27 cellular contexts compared by ENCODE assay signal in genomic region chr3:117721866-117722265, GRCh38.
"Had no signal": no experiment of that assay in that cellular context is flagged by ENCODE, and none has a peak within 500 bp of the region (broad histone marks: within the 10 kb centered on the region; RNA-seq: fewer than 3 reads in every experiment).

No MANE protein-coding gene starts in this region.

- H3K36me3 ChIP-seq: ascending aorta, breast epithelium, cardiac muscle cell, colonic mucosa, WERI-Rb-1 had no signal

- H3K9me3 ChIP-seq: ascending aorta, breast epithelium, colonic mucosa had no signal

- H3K4me1 ChIP-seq: ascending aorta, breast epithelium, colonic mucosa had no signal

- H3K27ac ChIP-seq: ascending aorta, breast epithelium, cardiac muscle cell, colonic mucosa, dorsolateral prefrontal cortex, WERI-Rb-1 had no signal

- H3K4me3 ChIP-seq: ascending aorta, breast epithelium, cardiac muscle cell, colonic mucosa, dorsolateral prefrontal cortex had no signal

- ATAC-seq: activated CD4-positive, CD25-positive, alpha-beta regulatory T cell treated with anti-CD3 and anti-CD28 coated beads, Interleukin-2, amount 50 U/mL, for 24 hours; activated CD8-positive, alpha-beta T cell treated with anti-CD3 and anti-CD28 coated beads for 36 hours; activated T-cell treated with anti-CD3 and anti-CD28 coated beads, Interleukin-2, amount 50 U/mL, for 4 hours; activated T-helper 17 cell treated with anti-CD3 and anti-CD28 coated beads, Interleukin-2, amount 50 U/mL, for 72 hours; esophagus mucosa had no signal

- H3K27me3 ChIP-seq: ascending aorta, breast epithelium, colonic mucosa, dorsolateral prefrontal cortex had no signal

- DNase-seq: activated B cell treated with CpG ODN at 0.5 μM for 24 hours; activated CD4-positive, alpha-beta T cell treated with anti-CD3 and anti-CD28 coated beads for 48 hours; activated CD4-positive, alpha-beta T cell treated with anti-CD3 and anti-CD28 coated beads, Interleukin-2, amount 50 U/mL, for 1 hour; activated CD4-positive, alpha-beta T cell treated with anti-CD3 and anti-CD28 coated beads, Interleukin-2, amount 50 U/mL, for 48 hours; activated CD8-positive, alpha-beta memory T cell treated with anti-CD3 and anti-CD28 coated beads for 24 hours; activated CD8-positive, alpha-beta T cell treated with anti-CD3 and anti-CD28 coated beads for 36 hours; activated effector memory CD4-positive, alpha-beta T cell treated with Interleukin-2 at 50 U/mL for 16 hours; activated gamma-delta T cell treated with Interleukin-2 at 50 U/mL for 16 hours; activated naive CD4-positive, alpha-beta T cell treated with Interleukin-2 at 50 U/mL for 16 hours; activated naive CD8-positive, alpha-beta T cell treated with anti-CD3 and anti-CD28 coated beads, Interleukin-2, amount 10 ng/mL, durations not matched to agents 7 days and 5 days; activated T-cell treated with anti-CD3 and anti-CD28 coated beads, Interleukin-2, amount 50 U/mL, for 4 hours; central memory CD4-positive, alpha-beta T cell; cerebellar nuclear complex; colonic mucosa; dorsolateral prefrontal cortex; effector memory CD4-positive, alpha-beta T cell; endodermal cell; foreskin fibroblast; head of caudate nucleus; T-helper 9 cell; WERI-Rb-1 had no signal
